Comparison of ENCODE assay signal across 30 cellular contexts in genomic region chr10:132705943-132706342, GRCh38.
"Had no signal": no experiment of that assay in that cellular context is flagged by ENCODE, and none has a peak within 500 bp of the region (broad histone marks: within the 10 kb centered on the region; RNA-seq: fewer than 3 reads in every experiment).

No MANE protein-coding gene starts in this region.

- H3K27ac Mint-ChIP-seq: activated B cell treated with CpG ODN at 0.5 μM for 24 hours; activated CD4-positive, alpha-beta memory T cell treated with anti-CD3 and anti-CD28 coated beads for 36 hours; activated naive CD4-positive, alpha-beta T cell treated with anti-CD3 and anti-CD28 coated beads, Interleukin-2, amount 10 ng/mL, durations not matched to agents 7 days and 5 days; activated naive CD8-positive, alpha-beta T cell treated with anti-CD3 and anti-CD28 coated beads for 36 hours; activated T-helper 1 cell treated with anti-CD3 and anti-CD28 coated beads, Interleukin-12 subunit alpha, Interleukin-12 subunit beta, Interleukin-2, Interleukin-4 antibody, amounts not matched to agents 30 ng/mL and 10 ng/mL and 1 ng/mL, durations not matched to agents 14 hours and 24 hours and 36 hours; T-cell; T-helper 17 cell had no signal

- H3K27me3 ChIP-seq: brain microvascular endothelial cell, SJCRH30 had no signal

- H3K4me3 Mint-ChIP-seq: activated B cell treated with CpG ODN at 0.5 μM for 24 hours; activated CD4-positive, alpha-beta memory T cell treated with anti-CD3 and anti-CD28 coated beads for 36 hours; activated naive CD4-positive, alpha-beta T cell treated with anti-CD3 and anti-CD28 coated beads, Interleukin-2, amount 10 ng/mL, durations not matched to agents 7 days and 5 days; activated naive CD8-positive, alpha-beta T cell treated with anti-CD3 and anti-CD28 coated beads for 36 hours; activated T-cell treated with anti-CD3 and anti-CD28 coated beads, Interleukin-2, amount 50 U/mL, for 4 hours; activated T-helper 1 cell treated with anti-CD3 and anti-CD28 coated beads, Interleukin-12 subunit alpha, Interleukin-12 subunit beta, Interleukin-2, Interleukin-4 antibody, amounts not matched to agents 30 ng/mL and 10 ng/mL and 1 ng/mL, durations not matched to agents 14 hours and 24 hours and 36 hours; T-cell; T-helper 17 cell had no signal

- H3K4me1 ChIP-seq: SJCRH30 had no signal

- DNase-seq: activated B cell treated with CpG ODN at 0.5 μM for 24 hours; activated CD4-positive, alpha-beta memory T cell treated with anti-CD3 and anti-CD28 coated beads for 36 hours; activated CD4-positive, alpha-beta T cell treated with anti-CD3 and anti-CD28 coated beads for 4 hours; activated CD4-positive, alpha-beta T cell treated with anti-CD3 and anti-CD28 coated beads, Interleukin-2, amount 50 U/mL, for 1 hour; activated CD4-positive, CD25-positive, alpha-beta regulatory T cell treated with anti-CD3 and anti-CD28 coated beads, Interleukin-2, amount 50 U/mL, for 72 hours; activated CD8-positive, alpha-beta memory T cell treated with anti-CD3 and anti-CD28 coated beads, Interleukin-2, amount 50 U/mL, for 4 hours; activated gamma-delta T cell treated with Interleukin-2 at 50 U/mL for 16 hours; activated naive CD4-positive, alpha-beta T cell treated with anti-CD3 and anti-CD28 coated beads, Interleukin-2, amount 10 ng/mL, durations not matched to agents 7 days and 5 days; activated naive CD8-positive, alpha-beta T cell treated with anti-CD3 and anti-CD28 coated beads for 36 hours; activated T-cell treated with anti-CD3 and anti-CD28 coated beads for 4 hours; activated T-cell treated with anti-CD3 and anti-CD28 coated beads, Interleukin-2, amount 50 U/mL, for 4 hours; amniotic stem cell; brain microvascular endothelial cell; central memory CD4-positive, alpha-beta T cell; NCI-H1417; NCI-H146; NCI-H187; NCI-H2029 treated with DMSO at 0.1 percent for 48 hours; NCI-H2107; NCI-H2171; NCI-H510A treated with DMSO at 0.1 percent for 48 hours; NCI-H526 treated with DMSO at 0.1 percent for 48 hours; NCI-H774; SHP77; SJCRH30; T-cell; T-helper 17 cell had no signal

- H3K27me3 Mint-ChIP-seq: activated B cell treated with CpG ODN at 0.5 μM for 24 hours; activated CD4-positive, alpha-beta memory T cell treated with anti-CD3 and anti-CD28 coated beads for 36 hours; activated naive CD4-positive, alpha-beta T cell treated with anti-CD3 and anti-CD28 coated beads, Interleukin-2, amount 10 ng/mL, durations not matched to agents 7 days and 5 days; activated naive CD8-positive, alpha-beta T cell treated with anti-CD3 and anti-CD28 coated beads for 36 hours; T-cell; T-helper 17 cell had no signal

- H3K27ac ChIP-seq: brain microvascular endothelial cell, SJCRH30, SK-N-MC, VCaP had no signal

- H3K4me3 ChIP-seq: SJCRH30, SK-N-MC had no signal

- ATAC-seq: T-cell, T-helper 17 cell had no signal

- H3K4me1 Mint-ChIP-seq: activated B cell treated with CpG ODN at 0.5 μM for 24 hours; activated naive CD8-positive, alpha-beta T cell treated with anti-CD3 and anti-CD28 coated beads for 36 hours had no signal

- H3K36me3 ChIP-seq: SJCRH30 had no signal

- H3K9me3 ChIP-seq: SJCRH30 had no signal
